7 cellular contexts compared by ENCODE assay signal in genomic region chr6:24384369-24385130, GRCh38. TPM values are rescaled to one million over a fixed set of nuclear protein-coding genes. Genes with fewer than 3 reads are reported as not detected.
"Had no signal": no experiment of that assay in that cellular context is flagged by ENCODE, and none has a peak within 500 bp of the region (broad histone marks: within the 10 kb centered on the region; RNA-seq: fewer than 3 reads in every experiment).

No MANE protein-coding gene starts in this region.

RNA-seq across cellular contexts. Expression of gene DCDC2, which starts 26.7 kb away (rescaled TPM):
- total RNA-seq: activated B cell treated with CpG ODN at 0.5 μM for 24 hours; activated CD4-positive, alpha-beta T cell treated with anti-CD3 and anti-CD28 coated beads, Interleukin-2, amount 10 ng/mL, durations not matched to agents 24 days and 14 days; activated CD8-positive, alpha-beta T cell treated with anti-CD3 and anti-CD28 coated beads for 36 hours; activated naive CD4-positive, alpha-beta T cell treated with anti-CD3 and anti-CD28 coated beads for 36 hours; activated T-helper 1 cell treated with anti-CD3 and anti-CD28 coated beads, Interleukin-12 subunit alpha, Interleukin-12 subunit beta, Interleukin-2, Interleukin-4 antibody, amounts not matched to agents 30 ng/mL and 10 ng/mL and 1 ng/mL, durations not matched to agents 14 hours and 24 hours and 36 hours; aorta had no signal
- polyA plus RNA-seq: cardiac muscle cell had no signal
